ENCODE assay signal across 24 cellular contexts in the genomic region with DNA sequence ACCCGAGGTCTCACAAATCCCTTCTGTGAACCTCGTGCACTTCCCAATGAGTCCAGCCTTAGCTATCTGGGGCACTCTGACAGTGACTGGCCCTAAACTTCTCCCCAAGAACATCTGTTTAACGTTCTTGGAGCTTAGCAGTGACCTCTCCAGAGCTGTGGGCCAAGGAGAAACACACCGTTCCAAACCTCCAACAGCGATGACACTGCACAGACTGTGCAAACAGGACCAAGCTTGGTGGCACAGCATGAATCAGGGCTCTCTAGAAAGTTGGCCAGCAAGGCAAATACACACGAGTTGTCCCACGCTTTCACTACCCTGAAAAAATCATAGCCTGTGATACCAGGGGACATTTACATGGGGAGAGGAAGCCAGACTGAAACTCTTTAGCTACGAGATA.
"Had no signal": no experiment of that assay in that cellular context is flagged by ENCODE, and none has a peak within 500 bp of the region (broad histone marks: within the 10 kb centered on the region; RNA-seq: fewer than 3 reads in every experiment).

No MANE protein-coding gene starts in this region.

- ATAC-seq: activated CD4-positive, alpha-beta T cell treated with anti-CD3 and anti-CD28 coated beads for 36 hours; body of pancreas; gastrocnemius medialis; natural killer cell treated with Interleukin-12 subunit alpha and Interleukin-12 subunit beta and Interleukin-15 and Interleukin-18, amount 100 ng/mL, for 72 hours; right lobe of liver; stimulated activated effector memory CD8-positive, alpha-beta T cell treated with anti-CD3 and anti-CD28 coated beads, Interleukin-12 subunit alpha, Interleukin-12 subunit beta, amount 100 ng/mL, for 72 hours; WTC11 had no signal

- H3K4me1 ChIP-seq: body of pancreas, gastrocnemius medialis, left lung, parathyroid adenoma, right lobe of liver, vagina had no signal

- H3K27ac ChIP-seq: body of pancreas, cardiac muscle cell, gastrocnemius medialis, left lung, neutrophil, parathyroid adenoma, right lobe of liver, vagina had no signal

- DNase-seq: activated CD4-positive, alpha-beta memory T cell treated with anti-CD3 and anti-CD28 coated beads for 36 hours; activated CD4-positive, alpha-beta T cell treated with anti-CD3 and anti-CD28 coated beads for 36 hours; activated naive CD4-positive, alpha-beta T cell treated with Interleukin-2 at 50 U/mL for 16 hours; activated naive CD8-positive, alpha-beta T cell treated with anti-CD3 and anti-CD28 coated beads for 36 hours; activated T-cell treated with anti-CD3 and anti-CD28 coated beads, Interleukin-2, amount 50 U/mL, for 48 hours; amygdala; body of pancreas; cortex of kidney; gastrocnemius medialis; hippocampal formation; kidney glomerular epithelial cell; left lung; midbrain; right lobe of liver; stimulated activated CD4-positive, alpha-beta T cell treated with anti-CD3 and anti-CD28 coated beads, Interleukin-2, amount 100 ng/mL, for 24 hours; T1000 had no signal

- H2AFZ ChIP-seq: parathyroid adenoma had no signal

- H3K36me3 ChIP-seq: gastrocnemius medialis, neutrophil, right lobe of liver had no signal

- H3K9me3 ChIP-seq: body of pancreas, gastrocnemius medialis, left lung, neutrophil, right lobe of liver, vagina had no signal

- H3K79me2 ChIP-seq: parathyroid adenoma had no signal

- H3K4me3 ChIP-seq: body of pancreas, cardiac muscle cell, gastrocnemius medialis, left lung, right lobe of liver, skin epidermis, vagina had no signal

- H3K27me3 ChIP-seq: body of pancreas, cardiac muscle cell, gastrocnemius medialis, left lung, neutrophil, right lobe of liver, vagina had no signal

- H3K9ac ChIP-seq: parathyroid adenoma had no signal
